20 cellular contexts compared by ENCODE assay signal in the genomic region with DNA sequence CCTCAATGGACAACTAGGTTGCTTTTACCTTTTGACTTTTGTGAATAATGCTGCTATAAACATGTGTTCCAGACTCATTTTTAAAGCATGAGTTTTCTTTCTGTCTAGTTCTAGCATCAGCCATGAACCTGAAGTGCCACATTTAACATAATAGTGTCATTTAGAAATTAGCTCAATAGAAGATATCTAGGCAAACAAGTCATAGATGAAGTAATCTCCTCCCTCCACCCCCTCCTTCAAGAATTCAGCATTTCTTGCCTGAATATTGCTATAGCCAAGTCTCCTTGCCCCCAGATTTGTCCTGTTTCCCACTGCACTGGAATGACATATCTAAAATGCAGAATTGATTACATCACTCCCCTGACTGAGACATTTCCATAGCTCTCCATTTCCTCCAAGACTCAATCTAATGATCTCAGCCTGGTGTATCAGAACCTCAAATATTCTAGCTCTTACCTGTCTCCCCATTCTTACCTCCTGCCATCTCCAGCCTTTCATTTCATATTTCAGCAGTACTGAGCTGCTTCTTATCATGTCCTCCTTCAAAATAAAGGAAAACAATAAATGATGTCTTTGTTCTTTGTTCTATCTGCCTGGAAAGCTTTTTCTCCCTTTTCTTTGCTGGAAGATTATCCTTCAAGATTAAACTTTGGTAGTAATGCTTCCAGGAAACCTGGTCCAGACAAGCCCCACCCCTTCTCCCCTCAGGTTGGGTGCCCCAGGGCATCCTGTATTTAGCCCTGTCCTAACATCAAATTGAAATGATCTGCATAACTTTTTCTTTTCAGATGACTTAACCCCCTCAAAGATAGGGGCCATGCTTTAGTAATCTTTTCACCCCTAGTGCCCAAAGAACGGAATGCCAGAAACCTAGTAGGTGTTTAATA.
"Had no signal": no experiment of that assay in that cellular context is flagged by ENCODE, and none has a peak within 500 bp of the region (broad histone marks: within the 10 kb centered on the region; RNA-seq: fewer than 3 reads in every experiment).

No MANE protein-coding gene starts in this region.

- H3K27me3 Mint-ChIP-seq: central memory CD8-positive, alpha-beta T cell; stimulated activated naive CD8-positive, alpha-beta T cell treated with anti-CD3 and anti-CD28 coated beads, Interleukin-15, Interleukin-2, amounts not matched to agents 100 ng/mL and 50 ng/mL, for 24 hours had no signal

- DNase-seq: effector memory CD4-positive, alpha-beta T cell; glutamatergic neuron; mucosa of descending colon; natural killer cell; nucleus accumbens; ovary; right cardiac atrium; stimulated activated CD4-positive, alpha-beta T cell treated with anti-CD3 and anti-CD28 coated beads, Interleukin-4, amount 100 ng/mL, for 1 hour; stimulated activated CD8-positive, alpha-beta memory T cell treated with anti-CD3 and anti-CD28 coated beads, Interleukin-4, amount 100 ng/mL, for 48 hours; testis had no signal

- H3K9me3 ChIP-seq: testis had no signal

- H3K9ac ChIP-seq: neural progenitor cell had no signal

- H3K4me2 ChIP-seq: neural progenitor cell had no signal

- FAIRE-seq: endometrium had no signal

- H3K27ac ChIP-seq: epithelial cell of prostate, esophagus muscularis mucosa, gastroesophageal sphincter, neural progenitor cell, ovary, testis, tibial nerve had no signal

- H3K4me3 Mint-ChIP-seq: central memory CD8-positive, alpha-beta T cell; natural killer cell; neural progenitor cell; stimulated activated effector memory CD8-positive, alpha-beta T cell treated with anti-CD3 and anti-CD28 coated beads, Interleukin-12 subunit alpha, Interleukin-12 subunit beta, amount 100 ng/mL, for 72 hours; stimulated activated naive CD8-positive, alpha-beta T cell treated with anti-CD3 and anti-CD28 coated beads, Interleukin-15, Interleukin-2, amounts not matched to agents 100 ng/mL and 50 ng/mL, for 24 hours had no signal

- H3K4me1 Mint-ChIP-seq: central memory CD8-positive, alpha-beta T cell; natural killer cell had no signal

- H3K36me3 Mint-ChIP-seq: stimulated activated effector memory CD8-positive, alpha-beta T cell treated with anti-CD3 and anti-CD28 coated beads, Interleukin-12 subunit alpha, Interleukin-12 subunit beta, amount 100 ng/mL, for 72 hours had no signal

- H3K36me3 ChIP-seq: esophagus muscularis mucosa, gastroesophageal sphincter, neural progenitor cell, ovary, tibial nerve had no signal

- H3K27ac Mint-ChIP-seq: natural killer cell; stimulated activated effector memory CD8-positive, alpha-beta T cell treated with anti-CD3 and anti-CD28 coated beads, Interleukin-12 subunit alpha, Interleukin-12 subunit beta, amount 100 ng/mL, for 72 hours had no signal

- H3K27me3 ChIP-seq: esophagus muscularis mucosa, gastroesophageal sphincter, neural progenitor cell, ovary, testis, tibial nerve had no signal

- H3K4me1 ChIP-seq: gastroesophageal sphincter, testis, tibial nerve had no signal

- H2AFZ ChIP-seq: neural progenitor cell had no signal

- ATAC-seq: gastroesophageal sphincter; left lobe of liver; mucosa of descending colon; natural killer cell; right cardiac atrium; stimulated activated effector memory CD8-positive, alpha-beta T cell treated with anti-CD3 and anti-CD28 coated beads, Interleukin-12 subunit alpha, Interleukin-12 subunit beta, amount 100 ng/mL, for 72 hours had no signal

- H3K4me3 ChIP-seq: esophagus muscularis mucosa, gastroesophageal sphincter, mucosa of descending colon, neural progenitor cell, ovary, testis, tibial nerve had no signal
